Comparison of ENCODE assay signal across 23 cellular contexts in the genomic region with DNA sequence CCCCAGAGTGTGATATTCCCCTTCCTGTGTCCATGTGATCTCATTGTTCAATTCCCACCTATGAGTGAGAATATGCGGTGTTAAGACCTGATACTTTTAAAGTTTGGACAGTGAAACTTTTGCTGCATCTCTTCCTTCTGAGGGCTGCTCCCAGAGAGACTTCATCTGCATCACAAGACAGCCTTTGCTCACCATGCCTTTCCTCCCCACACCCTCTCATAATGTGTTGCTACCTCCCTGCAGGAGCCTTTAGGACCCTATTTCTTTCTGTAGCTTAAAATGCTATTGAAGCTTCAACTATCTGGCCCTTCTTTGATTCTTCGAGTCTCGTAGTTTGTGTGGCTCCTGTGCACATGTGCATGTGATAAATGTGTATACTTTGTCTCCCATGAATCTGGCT.
"Had no signal": no experiment of that assay in that cellular context is flagged by ENCODE, and none has a peak within 500 bp of the region (broad histone marks: within the 10 kb centered on the region; RNA-seq: fewer than 3 reads in every experiment).

No MANE protein-coding gene starts in this region.

- H3K27me3 Mint-ChIP-seq: memory B cell; stimulated activated naive CD8-positive, alpha-beta T cell treated with anti-CD3 and anti-CD28 coated beads, Interleukin-15, amount 100 ng/mL, for 72 hours had no signal

- H3K36me3 Mint-ChIP-seq: memory B cell, natural killer cell had no signal

- H3K4me1 Mint-ChIP-seq: memory B cell; natural killer cell; stimulated activated naive CD8-positive, alpha-beta T cell treated with anti-CD3 and anti-CD28 coated beads, Interleukin-15, amount 100 ng/mL, for 72 hours had no signal

- H3K27me3 ChIP-seq: pancreas, right lobe of liver, suprapubic skin, transverse colon, upper lobe of right lung, uterus had no signal

- H3K27ac Mint-ChIP-seq: memory B cell, natural killer cell had no signal

- H3K4me3 ChIP-seq: coronary artery, lung, pancreas, right lobe of liver, suprapubic skin, transverse colon, upper lobe of right lung, uterus had no signal

- H3K9me3 ChIP-seq: pancreas, right lobe of liver, suprapubic skin, transverse colon, upper lobe of right lung, uterus had no signal

- H3K36me3 ChIP-seq: pancreas, right lobe of liver, suprapubic skin, transverse colon, upper lobe of right lung, uterus had no signal

- H3K4me1 ChIP-seq: pancreas, right lobe of liver, suprapubic skin, transverse colon, upper lobe of right lung, uterus had no signal

- DNase-seq: dermis blood vessel endothelial cell; effector memory CD4-positive, alpha-beta T cell; erythroblast; hypothalamus; kidney; natural killer cell; occipital lobe; pancreas; right lobe of liver; small intestine; stimulated activated CD4-positive, alpha-beta T cell treated with anti-CD3 and anti-CD28 coated beads, Interleukin-12 subunit alpha, Interleukin-12 subunit beta, amount 100 ng/mL, for 4 hours; stimulated activated CD4-positive, alpha-beta T cell treated with anti-CD3 and anti-CD28 coated beads, Interleukin-1b, Interleukin-23, amount 100 ng/mL, for 48 hours; stimulated activated CD4-positive, alpha-beta T cell treated with anti-CD3 and anti-CD28 coated beads, Interleukin-4, amount 100 ng/mL, for 1 hour; stimulated activated CD8-positive, alpha-beta memory T cell treated with anti-CD3 and anti-CD28 coated beads, Interleukin-4, amount 100 ng/mL, for 48 hours; stimulated activated naive CD4-positive, alpha-beta T cell; stimulated activated naive CD8-positive, alpha-beta T cell treated with anti-CD3 and anti-CD28 coated beads, Interleukin-15, amount 100 ng/mL, for 72 hours; transverse colon; upper lobe of right lung; uterus had no signal

- H3K27ac ChIP-seq: coronary artery, pancreas, right lobe of liver, suprapubic skin, transverse colon, upper lobe of right lung, uterus had no signal

- H3K9me3 Mint-ChIP-seq: memory B cell; natural killer cell; stimulated activated naive CD8-positive, alpha-beta T cell treated with anti-CD3 and anti-CD28 coated beads, Interleukin-15, amount 100 ng/mL, for 72 hours had no signal

- H3K4me3 Mint-ChIP-seq: memory B cell; natural killer cell; stimulated activated naive CD8-positive, alpha-beta T cell treated with anti-CD3 and anti-CD28 coated beads, Interleukin-15, amount 100 ng/mL, for 72 hours had no signal
